Comparison of ENCODE assay signal across 1 cellular context in genomic region chr22:20511578-20512259, GRCh38.
TF ChIP-seq lines count a peak whose summit lies in the region.

No MANE protein-coding gene starts in this region.

TF ChIP-seq in IMR-90, 13 proteins besides CTCF, POLR2A, EP300 and RAD21:
- no peak for TF ChIP-seq BHLHE40 (IDR thresholded peaks at IDR 0.05; ENCODE audit: low read depth, low read length)
- no peak for TF ChIP-seq MXI1 (IDR thresholded peaks at IDR 0.05; ENCODE audit: borderline replicate concordance, low read depth, low read length)
- no peak for TF ChIP-seq CHD1 (IDR thresholded peaks at IDR 0.05; ENCODE audit: low read depth, low read length)
- no peak for TF ChIP-seq NFE2L2 (IDR thresholded peaks at IDR 0.05; ENCODE audit: low read depth, low read length)
- TF ChIP-seq MAZ (IDR thresholded peaks at IDR 0.05; ENCODE audit: borderline replicate concordance, low read depth, low read length) = no peak
- no peak for TF ChIP-seq RCOR1 (IDR thresholded peaks at IDR 0.05; ENCODE audit: insufficient replicate concordance, low read length)
- no peak for TF ChIP-seq RFX5 (IDR thresholded peaks at IDR 0.05; ENCODE audit: low read depth, low read length)
- TF ChIP-seq FOS (IDR thresholded peaks at IDR 0.05; ENCODE audit: low read depth, low read length) = no peak
- no peak for TF ChIP-seq USF2 (IDR thresholded peaks at IDR 0.05; ENCODE audit: low read depth, low read length)
- no peak for TF ChIP-seq MAFK (IDR thresholded peaks at IDR 0.05; ENCODE audit: low read depth, low read length)
- no peak for TF ChIP-seq CEBPB (IDR thresholded peaks at IDR 0.05; ENCODE audit: low read depth, low read length)
- TF ChIP-seq ELK1 (IDR thresholded peaks at IDR 0.05; ENCODE audit: borderline replicate concordance, low read depth, low read length) = no peak
- no peak for TF ChIP-seq SMC3 (IDR thresholded peaks at IDR 0.05; ENCODE audit: low read depth, low read length)
